In genomic region chr4:98903963-98904362, GRCh38 we compare ENCODE assay signal across 1 cellular context.
TF ChIP-seq lines count a peak whose summit lies in the region.

No MANE protein-coding gene starts in this region.

TF ChIP-seq in IMR-90, 13 proteins besides CTCF, POLR2A, EP300 and RAD21 (continued from another document):
- TF ChIP-seq BHLHE40 (IDR thresholded peaks at IDR 0.05; ENCODE audit: low read depth, low read length) (no peak), RFX5 (IDR thresholded peaks at IDR 0.05; ENCODE audit: low read depth, low read length) (no peak), MXI1 (IDR thresholded peaks at IDR 0.05; ENCODE audit: borderline replicate concordance, low read depth, low read length) (no peak), RCOR1 (IDR thresholded peaks at IDR 0.05; ENCODE audit: insufficient replicate concordance, low read length) (no peak), SMC3 (IDR thresholded peaks at IDR 0.05; ENCODE audit: low read depth, low read length) (no peak), MAZ (IDR thresholded peaks at IDR 0.05; ENCODE audit: borderline replicate concordance, low read depth, low read length) (no peak), CEBPB (IDR thresholded peaks at IDR 0.05; ENCODE audit: low read depth, low read length) (no peak), CHD1 (IDR thresholded peaks at IDR 0.05; ENCODE audit: low read depth, low read length) (no peak), USF2 (IDR thresholded peaks at IDR 0.05; ENCODE audit: low read depth, low read length) (no peak)
